Comparison of ENCODE assay signal across 8 cellular contexts in genomic region chr22:20015971-20016733, GRCh38. TPM values are rescaled to one million over a fixed set of nuclear protein-coding genes. Genes with fewer than 3 reads are reported as not detected.
DNase-seq lines count a peak whose midpoint lies in the region; TF ChIP-seq lines count a peak whose summit lies in the region.

No MANE protein-coding gene starts in this region.

- TF ChIP-seq CTCF in GM10266 (IDR thresholded peaks at IDR 0.05; ENCODE audit: control insufficient read depth, insufficient read depth, low read depth, missing control alignments): no peak

- peak overlapping the region; percentile 78 for H2AFZ ChIP-seq in neuron (ENCODE audit: low read depth, low read length)

- no peaks in the 10 kb centered on the region for H3K36me3 ChIP-seq in esophagus (ENCODE audit: control insufficient read depth in 2 of 2, insufficient read depth in 2 of 2, low read length in 1 of 2)
- no peaks in the 10 kb centered on the region for H3K36me3 ChIP-seq in neuron (ENCODE audit: insufficient read depth, low read length)

- peak; percentile 11 for DNase-seq in activated T-cell treated with anti-CD3 and anti-CD28 coated beads for 1 hour (ENCODE audit: low read depth)
- no peak for DNase-seq in activated T-cell treated with anti-CD3 and anti-CD28 coated beads for 4 hours
- DNase-seq in T-helper 22 cell (ENCODE audit: low read depth): peak; percentile 18
- DNase-seq in GM10266 (ENCODE audit: extremely low spot score): no peak
- no peak for DNase-seq in cerebellum (ENCODE audit: low spot score)
- DNase-seq in NCI-H1930 (lab: John Stamatoyannopoulos, UW): no peak

- 1 to 2% methylated on average over 65 to 101 of the region's 101 CpGs for WGBS in esophagus, 2 donors

- no peak overlapping the region for H3K27ac ChIP-seq in esophagus (ENCODE audit: low read depth in 2 of 2, low read length in 1 of 2)

- peaks cover 0 to 15% of the 10 kb centered on the region in 2 donors for H3K4me1 ChIP-seq in esophagus (ENCODE audit: control insufficient read depth in 2 of 2, insufficient read depth in 2 of 2, low read length in 1 of 2)
- H3K4me1 ChIP-seq in neuron (ENCODE audit: insufficient read depth, low read length): peaks cover 20% of the 10 kb centered on the region

- H3K27me3 ChIP-seq in esophagus (ENCODE audit: control insufficient read depth in 1 of 2, insufficient read depth in 2 of 2, low read length in 2 of 2) (no peaks in the 10 kb centered on the region), neuron (ENCODE audit: insufficient read depth, low read length) (peaks cover 33% of the 10 kb centered on the region)

- H3K9me3 ChIP-seq in esophagus (ENCODE audit: control insufficient read depth in 2 of 2, insufficient read depth in 1 of 2, low read depth in 1 of 2, low read length in 1 of 2): no peaks in the 10 kb centered on the region
- no peaks in the 10 kb centered on the region for H3K9me3 ChIP-seq in neuron (ENCODE audit: low read length)

- H3K4me3 ChIP-seq in esophagus (ENCODE audit: low read depth in 1 of 2, low read length in 2 of 2) (peak overlapping the region; percentile 62 to 75), neuron (ENCODE audit: low read length) (peak overlapping the region; percentile 50)

RNA-seq across cellular contexts. Expression of gene ARVCF, which starts 0.5 kb away (rescaled TPM):
- polyA plus RNA-seq in esophagus: 1 to 10 TPM; 3.4 to 5.5 TPM
- 64.5 TPM for total RNA-seq in cerebellum

RNA-seq across cellular contexts. Expression of gene TANGO2, which starts 4.8 kb away (rescaled TPM):
- 1 to 10 TPM; 9.5 to 9.8 TPM for polyA plus RNA-seq in esophagus
- 12.4 TPM for total RNA-seq in cerebellum

Comparison
In these comparisons a context has a peak if more than half of its experiments do, and no peak if none do; other contexts are left out.
1. DNase-seq: peak in activated T-cell treated with anti-CD3 and anti-CD28 coated beads for 1 hour (single experiment) and T-helper 22 cell (single experiment); none in activated T-cell treated with anti-CD3 and anti-CD28 coated beads for 4 hours (single experiment), GM10266 (single experiment), cerebellum (single experiment) and NCI-H1930 (0 of 2).